Comparison of ENCODE assay signal across 18 cellular contexts in genomic region chr3:189842681-189843602, GRCh38.
A peak's percentile ranks its signal among the peaks of the same experiment; 100 is the strongest.
DNase-seq lines count a peak whose midpoint lies in the region; ATAC-seq and TF ChIP-seq lines count a peak whose summit lies in the region.
"Had no signal": no experiment of that assay in that cellular context is flagged by ENCODE, and none has a peak within 500 bp of the region (broad histone marks: within the 10 kb centered on the region; RNA-seq: fewer than 3 reads in every experiment).

No MANE protein-coding gene starts in this region.

- in situ Hi-C loops in G401 (cut with HindIII; ENCODE audit: low sequenced_read_pairs) = no loop called here

- intact Hi-C loops in sciatic nerve (cut with DNase I) (no loop called here), tibial artery (cut with DNase I; ENCODE audit: low total_unique reads) (no loop called here)

- H3K9me3 ChIP-seq in tibial artery = no peaks in the 10 kb centered on the region

- DNase-seq in G401 (ENCODE audit: low spot score) = peak; percentile 12
- peak; percentile 5 for DNase-seq in NCI-H748 treated with DMSO at 0.1 percent for 48 hours (lab: John Stamatoyannopoulos, UW)
- no peak for DNase-seq in sciatic nerve (ENCODE audit: low spot score)
- no peak for DNase-seq in tibial artery
- no peak for DNase-seq in SW 1271 (lab: John Stamatoyannopoulos, UW)
- DNase-seq in H7 = no peak
- DNase-seq: activated CD4-positive, alpha-beta T cell treated with anti-CD3 and anti-CD28 coated beads for 48 hours; activated CD8-positive, alpha-beta memory T cell treated with anti-CD3 and anti-CD28 coated beads, Interleukin-2, amount 50 U/mL, for 4 hours; activated naive CD4-positive, alpha-beta T cell treated with anti-CD3 and anti-CD28 coated beads, Interleukin-2, amount 10 ng/mL, durations not matched to agents 7 days and 5 days; CD8-positive, alpha-beta T cell; erythroblast; immature natural killer cell; NCI-H187 treated with DMSO at 0.1 percent for 48 hours; NCI-H526 treated with DMSO at 0.1 percent for 48 hours; stimulated activated naive CD4-positive, alpha-beta T cell treated with Interleukin-2 at 50 U/mL for 16 hours had no signal

- no peak for TF ChIP-seq CTCF in tibial artery (IDR thresholded peaks at IDR 0.05)

- no peaks in the 10 kb centered on the region for H3K4me1 ChIP-seq in tibial artery

- H3K36me3 ChIP-seq in tibial artery (no peaks in the 10 kb centered on the region), H7 (replicated peaks; ENCODE audit: control insufficient read depth, insufficient read depth, low read length) (no peaks in the 10 kb centered on the region)

- ATAC-seq in esophagus mucosa = peak; percentile 58
- ATAC-seq in sciatic nerve = peak; percentile 10
- no peak for ATAC-seq in GM21360 (IDR thresholded peaks at IDR 0.05; ENCODE audit: unreplicated experiment)
- ATAC-seq: CD8-positive, alpha-beta T cell; natural killer cell treated with Interleukin-12 subunit alpha and Interleukin-12 subunit beta and Interleukin-15 and Interleukin-18, amount 100 ng/mL, for 72 hours had no signal

- H3K4me3 ChIP-seq in tibial artery (no peak overlapping the region), H7 (ENCODE audit: insufficient read depth, low read depth, low read length) (no peak overlapping the region)

- H3K27me3 ChIP-seq in tibial artery (no peaks in the 10 kb centered on the region), H7 (ENCODE audit: control insufficient read depth, insufficient read depth, low read length) (no peaks in the 10 kb centered on the region)

- H3K27ac ChIP-seq in tibial artery = no peak overlapping the region

Comparison
In these comparisons a context has a peak if more than half of its experiments do, and no peak if none do; other contexts are left out.
1. DNase-seq: peak in G401 (single experiment) and NCI-H748 treated with DMSO at 0.1 percent for 48 hours (single experiment); none in sciatic nerve (single experiment), tibial artery (0 of 2), SW 1271 (0 of 2) and H7 (single experiment).